In genomic region chr12:21360632-21361031, GRCh38 we compare ENCODE assay signal across 14 cellular contexts. TPM values are rescaled to one million over a fixed set of nuclear protein-coding genes. Genes with fewer than 3 reads are reported as not detected.
"Had no signal": no experiment of that assay in that cellular context is flagged by ENCODE, and none has a peak within 500 bp of the region (broad histone marks: within the 10 kb centered on the region; RNA-seq: fewer than 3 reads in every experiment).

No MANE protein-coding gene starts in this region.

RNA-seq across cellular contexts. Expression of gene IAPP, which starts 12.1 kb away (rescaled TPM):
- total RNA-seq: stomach, subcutaneous adipose tissue, suprapubic skin, testis, thoracic aorta, thyroid gland, tibial nerve, transverse colon, upper lobe of left lung, upper lobe of right lung, ureter, urinary bladder, uterus, vagina had no signal
- polyA plus RNA-seq: urinary bladder had no signal

RNA-seq across cellular contexts. Expression of gene SLCO1A2, which starts 25.9 kb away (rescaled TPM):
- total RNA-seq: stomach, subcutaneous adipose tissue, suprapubic skin, thoracic aorta, transverse colon, ureter, urinary bladder, uterus, vagina had no signal
- polyA plus RNA-seq: stomach, urinary bladder had no signal
